In genomic region chr12:57487597-57488396, GRCh38 we compare ENCODE assay signal across 8 cellular contexts. TPM values are rescaled to one million over a fixed set of nuclear protein-coding genes. Genes with fewer than 3 reads are reported as not detected.
DNase-seq lines count a peak whose midpoint lies in the region; TF ChIP-seq lines count a peak whose summit lies in the region.

TSS of gene MARS1 (plus strand) at chr12:57488068. CDS start at chr12:57488091, 23 bp downstream.

- TF ChIP-seq CTCF in MM.1S (IDR thresholded peaks at IDR 0.05; ENCODE audit: low read length) (peak; percentile 41), fibroblast of villous mesenchyme (IDR thresholded peaks at IDR 0.05; ENCODE audit: insufficient read depth, low read depth, low read length) (no peak), neural cell (IDR thresholded peaks at IDR 0.05; ENCODE audit: poor library complexity, severe bottlenecking) (peak; percentile 62), stomach (IDR thresholded peaks at IDR 0.05) (peak in 1 of 7 experiments; percentile 33)

- H3K79me2 ChIP-seq in MM.1S (ENCODE audit: low read length) (peaks cover 41% of the 10 kb centered on the region), neural cell (replicated peaks; ENCODE audit: insufficient read depth, low read length) (peaks cover 15% of the 10 kb centered on the region)

- 6 to 12% (median 7%) methylated on average over 42 to 47 of the region's 47 CpGs for WGBS in stomach, 5 donors

- peak within 1 kb of the TSS; percentile 92 for H3K4me3 ChIP-seq in MM.1S (ENCODE audit: low read length)
- H3K4me3 ChIP-seq in fibroblast of villous mesenchyme (ENCODE audit: low read depth, low read length), result peak within 1 kb of the TSS; percentile 96
- H3K4me3 ChIP-seq in neural cell (ENCODE audit: low read length), result peak within 1 kb of the TSS; percentile 85
- peak within 1 kb of the TSS; percentile 91 to 99 (median 95) for H3K4me3 ChIP-seq in stomach

- no peaks in the 10 kb centered on the region for H3K9me3 ChIP-seq in MM.1S (replicated peaks; ENCODE audit: insufficient read depth, low read length)
- H3K9me3 ChIP-seq in neural cell (ENCODE audit: low read length), result no peaks in the 10 kb centered on the region
- H3K9me3 ChIP-seq in stomach, result no peaks in the 10 kb centered on the region

- H2AFZ ChIP-seq in MM.1S (ENCODE audit: low read length) (peak within 1 kb of the TSS; percentile 59), neural cell (ENCODE audit: low read depth, low read length) (peak within 1 kb of the TSS; percentile 33)

- H3F3A ChIP-seq in MM.1S (ENCODE audit: insufficient read depth, low read length), result 0 out of 2 replicates have a peak, but pooled peaks cover 9% of the 10 kb centered on the region
- H3F3A ChIP-seq in neural cell (ENCODE audit: insufficient read depth, low read length, poor library complexity, severe bottlenecking), result no peaks in the 10 kb centered on the region

- TF ChIP-seq EP300 in neural cell (conservative IDR thresholded peaks at IDR 0.05; ENCODE audit: poor library complexity, severe bottlenecking), result no peak
- no peak for TF ChIP-seq EP300 in stomach (IDR thresholded peaks at IDR 0.05)

- H3K4me1 ChIP-seq in MM.1S (ENCODE audit: low read length) (peaks cover 14% of the 10 kb centered on the region), stomach (peaks cover 12 to 29% (median 23%) of the 10 kb centered on the region in 4 donors)

- H3K27ac ChIP-seq in MM.1S (ENCODE audit: low read length) (peak within 1 kb of the TSS; percentile 66; the same call in 1 of the 2 replicates), neural cell (ENCODE audit: low read length) (peak within 1 kb of the TSS; percentile 66), stomach (peak within 1 kb of the TSS; percentile 68 to 93 (median 88))

- H3K9ac ChIP-seq in MM.1S (ENCODE audit: low read length), result peak within 1 kb of the TSS; percentile 84
- peak within 1 kb of the TSS; percentile 80 for H3K9ac ChIP-seq in neural cell (ENCODE audit: low read length)

- intact Hi-C loops in stomach (cut with DNase I; ENCODE audit: low total_unique reads), result no loop called here

- H3K9me2 ChIP-seq in MM.1S (replicated peaks; ENCODE audit: insufficient read depth, low read length) (no peaks in the 10 kb centered on the region), neural cell (ENCODE audit: insufficient read depth, low read length) (no peaks in the 10 kb centered on the region)

- H3K4me2 ChIP-seq in MM.1S (ENCODE audit: low read depth, low read length), result peak within 1 kb of the TSS; percentile 91
- peak within 1 kb of the TSS; percentile 99 for H3K4me2 ChIP-seq in neural cell (ENCODE audit: low read length)

- no peak for TF ChIP-seq RAD21 in neural cell (conservative IDR thresholded peaks at IDR 0.05)

- H3K36me3 ChIP-seq in MM.1S (replicated peaks; ENCODE audit: insufficient read depth, low read length) (peaks cover 16% of the 10 kb centered on the region; the same call in 1 of the 2 replicates), neural cell (ENCODE audit: insufficient read depth, low read length) (peaks cover 2% of the 10 kb centered on the region), stomach (peaks cover 23 to 39% (median 37%) of the 10 kb centered on the region in 4 donors)

- no peaks in the 10 kb centered on the region for H3K27me3 ChIP-seq in MM.1S (replicated peaks; ENCODE audit: insufficient read depth, low read length)
- H3K27me3 ChIP-seq in neural cell (ENCODE audit: insufficient read depth, low read depth, low read length), result no peaks in the 10 kb centered on the region
- H3K27me3 ChIP-seq in stomach, result peaks cover 0 to 7% (median 0%) of the 10 kb centered on the region in 3 donors

- no peak for TF ChIP-seq POLR2A in stomach (IDR thresholded peaks at IDR 0.05)

- peak; percentile 92 for DNase-seq in GF-D8 (lab: John Stamatoyannopoulos, UW)
- peak; percentile 97 for DNase-seq in HCEC 1CT
- peak; percentile 98 for DNase-seq in MM.1S
- DNase-seq in SIG-M5 (lab: John Stamatoyannopoulos, UW), result peak; percentile 94
- DNase-seq in activated gamma-delta T cell (lab: John Stamatoyannopoulos, UW), result peak; percentile 69
- peak; percentile 97 for DNase-seq in fibroblast of villous mesenchyme (ENCODE audit: low read depth)
- peak; percentile 96 for DNase-seq in stomach

- H4K20me1 ChIP-seq in MM.1S (ENCODE audit: insufficient read depth, low read length) (no peaks in the 10 kb centered on the region), neural cell (ENCODE audit: insufficient read depth) (no peaks in the 10 kb centered on the region)

TF ChIP-seq in neural cell, 6 proteins besides CTCF, POLR2A, EP300 and RAD21:
- TF ChIP-seq EZH2 (IDR thresholded peaks at IDR 0.05; ENCODE audit: borderline replicate concordance, insufficient read depth, low read length, poor library complexity, severe bottlenecking) (no peak), TAF1 (IDR thresholded peaks at IDR 0.05; ENCODE audit: low read depth) (peak; percentile 83), REST (IDR thresholded peaks at IDR 0.05; ENCODE audit: borderline replicate concordance) (no peak), SMC3 (conservative IDR thresholded peaks at IDR 0.05; ENCODE audit: poor library complexity) (no peak), POLR2AphosphoS5 (IDR thresholded peaks at IDR 0.05) (peak; percentile 94), MXI1 (conservative IDR thresholded peaks at IDR 0.05; ENCODE audit: poor library complexity, severe bottlenecking) (peak; percentile 86)

RNA-seq across cellular contexts. Expression of gene MARS1, which starts in this region (rescaled TPM):
- total RNA-seq in fibroblast of villous mesenchyme, result 158 and 244 TPM in 2 replicates
- 312 and 321 TPM in 2 replicates for polyA plus RNA-seq in neural cell
- polyA minus RNA-seq in neural cell, result 115 and 122 TPM in 2 replicates
- total RNA-seq in stomach, result 1,000 to 10,000 TPM in 1 of 5 donors, 100 to 1,000 TPM in 1, 10 to 100 TPM in 3; 37.3 to 1,821 (median 71.6) TPM
- 10 to 100 TPM; 35.1 to 91.2 (median 51.8) TPM for polyA plus RNA-seq in stomach

Comparison
In these comparisons a context has a peak if more than half of its experiments do, and no peak if none do; other contexts are left out.
1. Peak in every context shown above with its lines: DNase-seq, H3K4me3 ChIP-seq and H3K27ac ChIP-seq.